Comparison of ENCODE assay signal across 8 cellular contexts in the genomic region with DNA sequence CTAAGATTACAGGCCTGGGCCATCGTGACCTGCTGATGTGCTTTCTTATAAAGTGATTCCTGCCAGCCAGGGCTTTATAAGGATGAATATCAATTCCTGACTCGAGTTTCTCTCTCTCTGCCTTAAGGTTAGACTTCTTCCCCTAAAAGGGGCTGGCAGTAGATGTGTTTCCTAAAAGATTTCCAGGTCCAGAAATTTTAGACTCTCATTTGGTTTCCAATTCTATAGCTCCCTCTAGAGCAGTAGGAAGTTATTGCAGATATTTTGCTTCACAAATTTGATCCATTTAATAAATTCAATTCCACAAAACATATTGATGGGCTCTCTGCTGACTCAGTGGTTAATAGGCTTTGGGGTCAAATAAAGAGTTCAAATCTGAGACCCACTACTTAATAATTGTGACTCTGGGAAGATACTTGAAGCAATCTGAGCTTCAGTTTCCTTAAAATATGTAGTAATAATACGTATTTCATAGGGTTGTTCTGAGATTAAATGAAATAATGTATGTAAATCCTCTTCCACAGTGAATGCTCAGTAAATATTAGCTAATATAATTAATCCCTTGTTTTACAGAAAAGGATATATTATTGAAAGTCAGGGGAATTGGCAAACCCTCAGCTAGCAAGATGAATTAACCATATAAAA. TPM values are rescaled to one million over a fixed set of nuclear protein-coding genes. Genes with fewer than 3 reads are reported as not detected.
DNase-seq lines count a peak whose midpoint lies in the region; ATAC-seq, FAIRE-seq and TF ChIP-seq lines count a peak whose summit lies in the region.

No MANE protein-coding gene starts in this region.

- no peak overlapping the region for H3K4me2 ChIP-seq in mesenchymal stem cell (ENCODE audit: low read length, poor library complexity, severe bottlenecking)

- WGBS in mesenchymal stem cell: 100% methylated on average over 1 of the region's 3 CpGs

- H3K27me3 ChIP-seq in mesenchymal stem cell (ENCODE audit: control insufficient read depth in 1 of 2, insufficient read depth in 1 of 2, low read length in 2 of 2): no peaks in the 10 kb centered on the region

- no peak overlapping the region for H4K91ac ChIP-seq in mesenchymal stem cell (ENCODE audit: low read length)

- H2BK15ac ChIP-seq in mesenchymal stem cell (ENCODE audit: low read depth, poor library complexity, severe bottlenecking): no peak overlapping the region

- H3K9me3 ChIP-seq in mesenchymal stem cell (ENCODE audit: control insufficient read depth, low read length): no peaks in the 10 kb centered on the region

- TF ChIP-seq CTCF in D721Med (IDR thresholded peaks at IDR 0.05; ENCODE audit: insufficient read depth, missing control alignments): peak; percentile 77

- no peak overlapping the region for H3K4me3 ChIP-seq in mesenchymal stem cell (ENCODE audit: insufficient read depth in 1 of 2, low read depth in 1 of 2, low read length in 2 of 2)

- no peak overlapping the region for H2AK5ac ChIP-seq in mesenchymal stem cell (ENCODE audit: low read length, severe bottlenecking)

- H3K23ac ChIP-seq in mesenchymal stem cell (ENCODE audit: low read length in 2 of 2): no peak overlapping the region

- no peak for ATAC-seq in HG03442 (IDR thresholded peaks at IDR 0.05; ENCODE audit: unreplicated experiment)

- H3K9ac ChIP-seq in mesenchymal stem cell (ENCODE audit: low read length): peak overlapping the region; percentile 6

- no peak for DNase-seq in D721Med (ENCODE audit: insufficient read length, low spot score)
- DNase-seq in HuH-7 (ENCODE audit: low spot score): peak; percentile 19
- peak; percentile 38 for DNase-seq in RPMI8226
- DNase-seq in dermis blood vessel endothelial cell: peak; percentile 72
- DNase-seq in mesenchymal stem cell: peak; percentile 74
- DNase-seq in Ammon's horn (ENCODE audit: low spot score): no peak
- DNase-seq in stimulated activated CD4-positive, alpha-beta T cell treated with anti-CD3 and anti-CD28 coated beads, Interleukin-4, amount 100 ng/mL, for 4 hours: no peak

- H2BK12ac ChIP-seq in mesenchymal stem cell (ENCODE audit: low read length in 2 of 2): no peak overlapping the region

- no peak overlapping the region for H3K4ac ChIP-seq in mesenchymal stem cell (ENCODE audit: low read depth in 1 of 2, low read length in 2 of 2)

- no peak for FAIRE-seq in D721Med (lab: Jason Lieb, UNC)

- H2BK5ac ChIP-seq in mesenchymal stem cell (ENCODE audit: low read depth, low read length, poor library complexity, severe bottlenecking): no peak overlapping the region

- H2AFZ ChIP-seq in mesenchymal stem cell (ENCODE audit: low read depth, low read length): peak overlapping the region; percentile 42

- H3K36me3 ChIP-seq in mesenchymal stem cell (ENCODE audit: control insufficient read depth in 1 of 2, insufficient read depth in 2 of 2, low read depth in 1 of 2, low read length in 2 of 2): no peaks in the 10 kb centered on the region

- H3K18ac ChIP-seq in mesenchymal stem cell (ENCODE audit: low read depth in 1 of 2, low read length in 2 of 2): no peak overlapping the region

- no peaks in the 10 kb centered on the region for H3K4me1 ChIP-seq in mesenchymal stem cell (ENCODE audit: control insufficient read depth, insufficient read depth, low read depth, low read length)

- no peak overlapping the region for H3K14ac ChIP-seq in mesenchymal stem cell (ENCODE audit: low read length in 2 of 2)

- H2BK120ac ChIP-seq in mesenchymal stem cell (ENCODE audit: low read depth, low read length): no peak overlapping the region

- no peak overlapping the region for H3K27ac ChIP-seq in mesenchymal stem cell (ENCODE audit: low read length, poor library complexity, severe bottlenecking)

- no peak overlapping the region for H4K8ac ChIP-seq in mesenchymal stem cell (ENCODE audit: low read length)

- H3K79me1 ChIP-seq in mesenchymal stem cell (replicated peaks; ENCODE audit: low read length, poor library complexity, severe bottlenecking): no peaks in the 10 kb centered on the region

RNA-seq across cellular contexts. Expression of a gene that starts 2.1 kb away (rescaled TPM):
- total RNA-seq in dermis blood vessel endothelial cell: 12.8 and 14.1 TPM in 2 replicates
- polyA plus RNA-seq in mesenchymal stem cell (2013, experiment 1 of 2): 7.6 TPM
- 7.0 TPM for polyA plus RNA-seq in mesenchymal stem cell (2013, experiment 2 of 2)

RNA-seq across cellular contexts. Expression of a gene that starts 27.1 kb away (rescaled TPM):
- 2,080 and 4,706 TPM in 2 replicates for total RNA-seq in dermis blood vessel endothelial cell
- polyA plus RNA-seq in mesenchymal stem cell (2013, experiment 1 of 2): 2,564 TPM
- 2,876 TPM for polyA plus RNA-seq in mesenchymal stem cell (2013, experiment 2 of 2)

RNA-seq across cellular contexts. Expression of a gene that starts 27.3 kb away (rescaled TPM):
- total RNA-seq in dermis blood vessel endothelial cell: 0.09 and 0.17 TPM in 2 replicates
- polyA plus RNA-seq in mesenchymal stem cell (2013, experiment 1 of 2): 0.17 TPM
- polyA plus RNA-seq in mesenchymal stem cell (2013, experiment 2 of 2): 0.48 TPM

Comparison
In these comparisons a context has a peak if more than half of its experiments do, and no peak if none do; other contexts are left out.
1. DNase-seq: peak in HuH-7 (single experiment), RPMI8226 (single experiment), dermis blood vessel endothelial cell (single experiment) and mesenchymal stem cell (single experiment); none in D721Med (single experiment), Ammon's horn (single experiment) and stimulated activated CD4-positive, alpha-beta T cell treated with anti-CD3 and anti-CD28 coated beads, Interleukin-4, amount 100 ng/mL, for 4 hours (0 of 2).